In genomic region chr15:47486051-47486450, GRCh38 we compare ENCODE assay signal across 4 cellular contexts.
"Had no signal": no experiment of that assay in that cellular context is flagged by ENCODE, and none has a peak within 500 bp of the region (broad histone marks: within the 10 kb centered on the region; RNA-seq: fewer than 3 reads in every experiment).

No MANE protein-coding gene starts in this region.

- ATAC-seq: HepG2, K562 had no signal

- DNase-seq: KBM-7 had no signal

- H3K27ac ChIP-seq: HL-60 had no signal

- H3K4me3 ChIP-seq: K562 had no signal
